8 cellular contexts compared by ENCODE assay signal in genomic region chr14:45249847-45250575, GRCh38. TPM values are rescaled to one million over a fixed set of nuclear protein-coding genes. Genes with fewer than 3 reads are reported as not detected.
A peak's percentile ranks its signal among the peaks of the same experiment; 100 is the strongest.
DNase-seq lines count a peak whose midpoint lies in the region; TF ChIP-seq lines count a peak whose summit lies in the region.

No MANE protein-coding gene starts in this region.

- H4K5ac ChIP-seq in H9 (ENCODE audit: insufficient read length, low read depth, low read length), result no peak overlapping the region

- H3K79me2 ChIP-seq in H9 (ENCODE audit: insufficient read depth, low read length) (peaks cover 52% of the 10 kb centered on the region), OCI-LY7 (ENCODE audit: insufficient read depth, low read depth, low read length) (peaks cover 85% of the 10 kb centered on the region)

- POLR2A ChIA-PET in OCI-LY7 (lab: Charles Lee), result interaction anchor here (0.6 to 1.2 kb wide), 4 partner anchors 111 to 157 kb away, joined by 3 to 7 read pairs (median 3); partner anchors contain the start of gene FANCM

- CTCF ChIA-PET in OCI-LY7 (lab: Charles Lee; ENCODE audit: unreplicated experiment), result no interaction called here

- H3K23me2 ChIP-seq in H9 (ENCODE audit: insufficient read length, low read depth, low read length, poor library complexity, severe bottlenecking), result no peaks in the 10 kb centered on the region

- no peaks in the 10 kb centered on the region for H3K4me1 ChIP-seq in H9 (ENCODE audit: insufficient read depth, low read length)
- peaks cover 31% of the 10 kb centered on the region for H3K4me1 ChIP-seq in OCI-LY7 (ENCODE audit: insufficient read depth, low read length, poor library complexity, severe bottlenecking)
- H3K4me1 ChIP-seq in rectal smooth muscle tissue (ENCODE audit: control insufficient read depth, insufficient read depth, low read length), result peaks cover 5% of the 10 kb centered on the region

- no CpG with 5 or more reads among the region's 7 CpGs for WGBS in H9 (ENCODE audit: extremely low coverage, insufficient read length, low lambda C conversion rate)

- 0 out of 2 replicates have a peak, but pooled peaks cover 2% of the 10 kb centered on the region for H3K27me3 Mint-ChIP-seq in H9 (ENCODE audit: low read depth)

- no peak overlapping the region for H2BK120ac ChIP-seq in H9 (ENCODE audit: low read depth, low read length, poor library complexity, severe bottlenecking)

- H3K9me3 ChIP-seq in H9 (ENCODE audit: control insufficient read depth, low read depth, low read length) (no peaks in the 10 kb centered on the region), OCI-LY7 (ENCODE audit: low read length) (no peaks in the 10 kb centered on the region)

- no peak overlapping the region for H2BK5ac ChIP-seq in H9 (ENCODE audit: insufficient read length, low read length)

- no peaks in the 10 kb centered on the region; a peak in 1 of 5 replicates for H3K9me3 Mint-ChIP-seq in H9

- DNase-seq in GM06990 (ENCODE audit: extremely low read depth, insufficient read length) (peak; percentile 19), H9 (no peak), OCI-LY7 (ENCODE audit: low spot score) (peak; percentile 45), epithelial cell of esophagus (ENCODE audit: low read depth) (peak; percentile 21), nucleus accumbens (lab: John Stamatoyannopoulos, UW) (no peak), NCI-H2029 (lab: John Stamatoyannopoulos, UW) (no peak)
- no peak for DNase-seq in NK-92 treated with Interleukin-12 subunit alpha and Interleukin-12 subunit beta, amount 100 ng/mL, for 24 hours (lab: John Stamatoyannopoulos, UW)

- H4K8ac ChIP-seq in H9 (replicated peaks; ENCODE audit: insufficient read length, low read depth, low read length), result no peak overlapping the region

- BruUV-seq in OCI-LY7 (replicated peaks; lab: Mats Ljungman, UMichigan), result no TSS peak

- H4K91ac ChIP-seq in H9 (ENCODE audit: insufficient read length, low read depth, low read length), result no peak overlapping the region

- no peak overlapping the region for H3K9ac ChIP-seq in H9 (ENCODE audit: extremely low read depth, insufficient read length, low read length)
- H3K9ac ChIP-seq in rectal smooth muscle tissue (ENCODE audit: low read length), result no peak overlapping the region

- H3K23ac ChIP-seq in H9 (ENCODE audit: insufficient read length, low read depth, low read length), result no peak overlapping the region

- intact Hi-C loops in OCI-LY7 (cut with micrococcal nuclease; ENCODE audit: unreplicated experiment), result loop anchor here (5.0 kb wide), 1 partner anchor 168 kb away; the partner anchor contains the start of gene PRPF39

- H4K20me1 ChIP-seq in H9 (ENCODE audit: control insufficient read depth, insufficient read depth, insufficient read length) (no peaks in the 10 kb centered on the region), OCI-LY7 (ENCODE audit: insufficient read depth, low read length) (peaks cover 28% of the 10 kb centered on the region)

- no peak overlapping the region for H3T11ph ChIP-seq in H9 (ENCODE audit: low read length)

- H3K56ac ChIP-seq in H9 (ENCODE audit: insufficient read length, low read depth, low read length), result no peak overlapping the region

- no peak overlapping the region for H2BK12ac ChIP-seq in H9 (ENCODE audit: insufficient read length, low read depth, low read length)

- H2AFZ ChIP-seq in H9 (ENCODE audit: low read length) (no peak overlapping the region), OCI-LY7 (ENCODE audit: low read length) (no peak overlapping the region)

- no peaks in the 10 kb centered on the region for H3K9me2 ChIP-seq in OCI-LY7 (ENCODE audit: insufficient read depth, low read length)

- H3K4ac ChIP-seq in H9 (ENCODE audit: low read depth, low read length), result no peak overlapping the region

- no peak overlapping the region for H3K18ac ChIP-seq in H9 (ENCODE audit: insufficient read length, low read depth, low read length)

- peak overlapping the region in 2 of 3 experiments; percentile 35 to 56; a peak in 4 of 7 replicates for H3K27ac Mint-ChIP-seq in H9

- no peak overlapping the region; a peak in 1 of 5 replicates for H3K4me3 Mint-ChIP-seq in H9

- TF ChIP-seq CTCF in GM06990 (IDR thresholded peaks at IDR 0.05; ENCODE audit: insufficient read depth, low read length, poor library complexity, severe bottlenecking) (no peak), H9 (conservative IDR thresholded peaks at IDR 0.05) (no peak), OCI-LY7 (conservative IDR thresholded peaks at IDR 0.05; ENCODE audit: low read length) (no peak), epithelial cell of esophagus (IDR thresholded peaks at IDR 0.05; ENCODE audit: insufficient read depth, low read depth, low read length, missing control alignments) (no peak)

- H3K36me3 ChIP-seq in GM06990 (ENCODE audit: control insufficient read depth, insufficient read depth, low read length) (no peaks in the 10 kb centered on the region), OCI-LY7 (ENCODE audit: insufficient read depth, low read length) (peaks cover 52% of the 10 kb centered on the region), rectal smooth muscle tissue (ENCODE audit: control insufficient read depth, insufficient read depth, low read length) (no peaks in the 10 kb centered on the region)

- H2BK20ac ChIP-seq in H9 (ENCODE audit: low read depth, low read length, poor library complexity, severe bottlenecking), result no peak overlapping the region

- H3K4me1 Mint-ChIP-seq in H9, result peaks cover 16 to 20% of the 10 kb centered on the region in 2 experiments

- H3K14ac ChIP-seq in H9 (ENCODE audit: insufficient read depth, low read length), result no peak overlapping the region

- H3K4me2 ChIP-seq in H9 (ENCODE audit: insufficient read depth, insufficient read length, low read length), result peak overlapping the region; percentile 18
- H3K4me2 ChIP-seq in OCI-LY7 (ENCODE audit: low read length), result peak overlapping the region; percentile 73

- H3K27me3 ChIP-seq in GM06990 (replicated peaks; ENCODE audit: control insufficient read depth, insufficient read depth, low read length) (no peaks in the 10 kb centered on the region), H9 (ENCODE audit: insufficient read depth, low read length) (no peaks in the 10 kb centered on the region), rectal smooth muscle tissue (ENCODE audit: control insufficient read depth, insufficient read depth, low read length) (no peaks in the 10 kb centered on the region)

- H2AK5ac ChIP-seq in H9 (ENCODE audit: insufficient read length, low read length), result no peak overlapping the region

- H3K4me3 ChIP-seq in GM06990 (replicated peaks; ENCODE audit: low read depth, low read length) (peak overlapping the region; percentile 54), OCI-LY7 (ENCODE audit: low read depth, low read length, poor library complexity, severe bottlenecking) (peak overlapping the region; percentile 78), epithelial cell of esophagus (ENCODE audit: low read length) (no peak overlapping the region), rectal smooth muscle tissue (ENCODE audit: low read length) (no peak overlapping the region)

- H3K79me1 ChIP-seq in H9 (ENCODE audit: insufficient read depth, low read depth, low read length, poor library complexity, severe bottlenecking), result peaks cover 8% of the 10 kb centered on the region

- H3K36me3 Mint-ChIP-seq in H9 (ENCODE audit: insufficient read depth in 1 of 3, low read depth in 3 of 3), result peaks cover 6 to 11% (median 8%) of the 10 kb centered on the region in 3 experiments; a peak in 6 of 7 replicates

- no peak overlapping the region for H2BK15ac ChIP-seq in H9 (ENCODE audit: low read depth, low read length)

- H3K27ac ChIP-seq in H9 (ENCODE audit: insufficient read length, low read depth, low read length) (no peak overlapping the region), OCI-LY7 (ENCODE audit: low read depth, low read length, poor library complexity, severe bottlenecking) (peak overlapping the region; percentile 88), rectal smooth muscle tissue (ENCODE audit: low read depth, low read length) (peak overlapping the region; percentile 43)

RNA-seq across cellular contexts. Expression of gene MIS18BP1, which starts 3.0 kb away (rescaled TPM):
- 56.1 and 60.6 TPM in 2 replicates for total RNA-seq in H9 (2021)
- 99.2 and 116 TPM in 2 replicates for total RNA-seq in OCI-LY7 (2014; rRNA removed; shearing (Covaris generic))
- 103 and 131 TPM in 2 replicates for total RNA-seq in OCI-LY7 (2022)

Comparison
In these comparisons a context has a peak if more than half of its experiments do, and no peak if none do; other contexts are left out.
1. DNase-seq: peak in GM06990 (single experiment), OCI-LY7 (single experiment) and epithelial cell of esophagus (single experiment); none in H9 (single experiment), NK-92 treated with Interleukin-12 subunit alpha and Interleukin-12 subunit beta, amount 100 ng/mL, for 24 hours (single experiment), nucleus accumbens (0 of 56) and NCI-H2029 (single experiment).
2. H3K4me3 ChIP-seq: peak in GM06990 (single experiment) and OCI-LY7 (single experiment); none in epithelial cell of esophagus (single experiment) and rectal smooth muscle tissue (single experiment).